14 cellular contexts compared by ENCODE assay signal in the genomic region with DNA sequence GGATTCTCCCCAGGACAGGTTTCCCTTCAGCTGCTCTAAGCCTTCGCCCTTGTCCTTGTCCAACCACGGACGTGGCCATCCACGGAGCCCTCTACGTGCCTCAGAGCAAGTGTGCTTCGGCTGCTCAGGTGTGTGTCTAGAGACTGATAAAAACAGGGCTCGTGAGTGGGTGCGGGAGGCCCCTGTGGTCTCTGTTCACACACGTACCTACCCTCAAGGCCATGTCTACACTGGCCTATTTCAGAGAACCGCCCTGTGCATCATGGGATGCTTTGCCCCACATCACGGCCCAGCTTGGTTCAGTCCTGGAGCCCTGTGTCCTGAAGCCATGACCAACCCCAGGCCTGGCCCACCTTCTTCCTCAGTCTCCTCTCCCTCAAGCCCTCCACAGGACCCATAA. TPM values are rescaled to one million over a fixed set of nuclear protein-coding genes. Genes with fewer than 3 reads are reported as not detected.
DNase-seq lines count a peak whose midpoint lies in the region; ATAC-seq and TF ChIP-seq lines count a peak whose summit lies in the region.
"Had no signal": no experiment of that assay in that cellular context is flagged by ENCODE, and none has a peak within 500 bp of the region (broad histone marks: within the 10 kb centered on the region; RNA-seq: fewer than 3 reads in every experiment).

No MANE protein-coding gene starts in this region.

- H3K27ac ChIP-seq in CD4-positive, alpha-beta memory T cell (ENCODE audit: low read depth, low read length), result peak overlapping the region; percentile 15
- H3K27ac ChIP-seq in IMR-90 (ENCODE audit: insufficient read depth, low read length), result no peak overlapping the region; the same call in 1 of the 2 replicates
- H3K27ac ChIP-seq: parathyroid adenoma, RWPE1, suprapubic skin had no signal

- peak overlapping the region; percentile 74 for H2AFZ ChIP-seq in IMR-90 (replicated peaks; ENCODE audit: low read length, poor library complexity)
- H2AFZ ChIP-seq: parathyroid adenoma had no signal

- peak overlapping the region; percentile 63 for H2AK9ac ChIP-seq in IMR-90 (replicated peaks; ENCODE audit: low read depth, low read length, poor library complexity)

- peak overlapping the region; percentile 96 for H2AK5ac ChIP-seq in IMR-90 (ENCODE audit: low read depth, low read length)

- BruUV-seq in IMR-90 (replicated peaks; lab: Mats Ljungman, UMichigan), result no TSS peak

- H3K9me3 ChIP-seq in CD4-positive, alpha-beta memory T cell (ENCODE audit: control insufficient read depth in 1 of 2, low read length in 2 of 2), result no peaks in the 10 kb centered on the region
- H3K9me3 ChIP-seq in IMR-90 (ENCODE audit: control insufficient read depth, insufficient read depth, low read length), result no peaks in the 10 kb centered on the region
- H3K9me3 ChIP-seq: MG63, suprapubic skin had no signal

- peak overlapping the region; percentile 96 for H2BK120ac ChIP-seq in IMR-90 (ENCODE audit: low read depth, low read length)

- in situ Hi-C loops in IMR-90 (cut with MboI; ENCODE audit: low sequenced_read_pairs), result no loop called here

- peak overlapping the region; percentile 66; the same call in 1 of the 2 replicates for H4K5ac ChIP-seq in IMR-90 (ENCODE audit: low read depth, low read length)

- dilution Hi-C loops in IMR-90 (cut with HindIII; ENCODE audit: low sequenced_read_pairs, unreplicated experiment), result no loop called here

- H3K23ac ChIP-seq in IMR-90 (ENCODE audit: low read depth, low read length), result peak overlapping the region; percentile 83

- H3K4ac ChIP-seq in IMR-90 (ENCODE audit: low read depth, low read length), result peak overlapping the region; percentile 91

- no peaks in the 10 kb centered on the region for H3K9me3 Mint-ChIP-seq in CD4-positive, alpha-beta memory T cell
- H3K9me3 Mint-ChIP-seq in activated T-helper 2 cell treated with anti-CD3 and anti-CD28 coated beads, Interferon-gamma antibody, Interleukin-2, Interleukin-4, amounts not matched to agents 10 μg/mL and 5 μg/mL and 100 μg/mL, durations not matched to agents 14 hours and 24 hours and 36 hours, result no peaks in the 10 kb centered on the region
- H3K9me3 Mint-ChIP-seq in natural killer cell treated with Interleukin-12 subunit alpha and Interleukin-12 subunit beta and Interleukin-15 and Interleukin-18, amount 100 ng/mL, for 72 hours, result peaks cover 2% of the 10 kb centered on the region

- no peak for TF ChIP-seq POLR2A in IMR-90 (IDR thresholded peaks at IDR 0.05; ENCODE audit: low read depth, low read length)

- no peak overlapping the region for H3K4me2 ChIP-seq in IMR-90 (ENCODE audit: low read depth, low read length)

- no peak for TF ChIP-seq CTCF in IMR-90 (conservative IDR thresholded peaks at IDR 0.05; ENCODE audit: low read depth, low read length)

- H2BK20ac ChIP-seq in IMR-90 (ENCODE audit: low read depth, low read length), result peak overlapping the region; percentile 98

- peak overlapping the region; percentile 96 for H3K14ac ChIP-seq in IMR-90 (replicated peaks; ENCODE audit: low read depth, low read length)

- H3K27me3 ChIP-seq in CD4-positive, alpha-beta memory T cell (ENCODE audit: insufficient read depth, low read length), result no peaks in the 10 kb centered on the region
- H3K27me3 ChIP-seq in IMR-90 (ENCODE audit: control insufficient read depth, insufficient read depth, low read length), result no peaks in the 10 kb centered on the region; the same call in 1 of the 2 replicates
- H3K27me3 ChIP-seq: MG63, suprapubic skin had no signal

- intact Hi-C loops in CD4-positive, alpha-beta memory T cell (cut with micrococcal nuclease), result loop anchor here (1.0 to 2.0 kb wide), 4 partner anchors 11 to 82 kb away; no protein-coding TSS in a partner anchor
- intact Hi-C loops in IMR-90 (cut with micrococcal nuclease), result no loop called here
- intact Hi-C loops in activated T-helper 2 cell treated with anti-CD3 and anti-CD28 coated beads, Interferon-gamma antibody, Interleukin-2, Interleukin-4, amounts not matched to agents 10 μg/mL and 5 μg/mL and 100 μg/mL, durations not matched to agents 14 hours and 24 hours and 36 hours (cut with micrococcal nuclease), result loop anchor here (1.0 to 10.0 kb wide), 7 partner anchors 11 to 280 kb away; a partner anchor contains a TSS

- peaks cover 0 to 16% of the 10 kb centered on the region in 2 experiments; a peak in 3 of 4 replicates for H3K79me1 ChIP-seq in IMR-90 (ENCODE audit: low read depth in 1 of 2, low read length in 2 of 2)

- H2BK5ac ChIP-seq in IMR-90 (ENCODE audit: low read depth, low read length, poor library complexity, severe bottlenecking), result peak overlapping the region; percentile 81

- H2BK15ac ChIP-seq in IMR-90 (ENCODE audit: low read depth, low read length), result peak overlapping the region; percentile 71; the same call in 2 of the 3 replicates

- H3K9ac ChIP-seq in IMR-90 (ENCODE audit: low read depth, low read length), result no peak overlapping the region
- H3K9ac ChIP-seq: parathyroid adenoma had no signal

- ATAC-seq in IMR-90 (ENCODE audit: low read depth) (no peak), GM21423 (IDR thresholded peaks at IDR 0.05; ENCODE audit: unreplicated experiment) (no peak), HG03139 (IDR thresholded peaks at IDR 0.05; ENCODE audit: unreplicated experiment) (no peak)
- ATAC-seq in natural killer cell treated with Interleukin-12 subunit alpha and Interleukin-12 subunit beta and Interleukin-15 and Interleukin-18, amount 100 ng/mL, for 72 hours, result no peak

- POLR2A ChIA-PET in CD4-positive, alpha-beta memory T cell (lab: Charles Lee; ENCODE audit: partially characterized antibody), result interaction anchor here (1.0 to 2.8 kb wide), 4 partner anchors 10 to 80 kb away, joined by 3 to 17 read pairs (median 6); a partner anchor contains a TSS
- POLR2A ChIA-PET in IMR-90 (lab: Charles Lee; ENCODE audit: unreplicated experiment), result no interaction called here

- H4K20me1 ChIP-seq in IMR-90 (ENCODE audit: insufficient read depth, low read length), result no peaks in the 10 kb centered on the region

- peak overlapping the region; percentile 48; the same call in 1 of the 2 replicates for H3K18ac ChIP-seq in IMR-90 (ENCODE audit: low read depth, low read length)

- peak overlapping the region; percentile 94 for H4K91ac ChIP-seq in IMR-90 (ENCODE audit: insufficient read depth, low read depth, low read length)

- peaks cover 0 to 5% of the 10 kb centered on the region in 2 donors for H3K36me3 Mint-ChIP-seq in CD4-positive, alpha-beta memory T cell
- H3K36me3 Mint-ChIP-seq in activated T-helper 2 cell treated with anti-CD3 and anti-CD28 coated beads, Interferon-gamma antibody, Interleukin-2, Interleukin-4, amounts not matched to agents 10 μg/mL and 5 μg/mL and 100 μg/mL, durations not matched to agents 14 hours and 24 hours and 36 hours (ENCODE audit: low read depth), result peaks cover 84% of the 10 kb centered on the region
- H3K36me3 Mint-ChIP-seq in natural killer cell treated with Interleukin-12 subunit alpha and Interleukin-12 subunit beta and Interleukin-15 and Interleukin-18, amount 100 ng/mL, for 72 hours, result peaks cover 15% of the 10 kb centered on the region

- H3K56ac ChIP-seq in IMR-90 (ENCODE audit: extremely low read depth, insufficient read depth, low read length), result peak overlapping the region; percentile 44; the same call in 1 of the 2 replicates

- peak overlapping the region in 7 of 8 donors; percentile 17 to 79 (median 67) for H3K4me3 Mint-ChIP-seq in CD4-positive, alpha-beta memory T cell
- peak overlapping the region; percentile 78 for H3K4me3 Mint-ChIP-seq in activated T-helper 2 cell treated with anti-CD3 and anti-CD28 coated beads, Interferon-gamma antibody, Interleukin-2, Interleukin-4, amounts not matched to agents 10 μg/mL and 5 μg/mL and 100 μg/mL, durations not matched to agents 14 hours and 24 hours and 36 hours (ENCODE audit: low read depth)
- H3K4me3 Mint-ChIP-seq in natural killer cell treated with Interleukin-12 subunit alpha and Interleukin-12 subunit beta and Interleukin-15 and Interleukin-18, amount 100 ng/mL, for 72 hours, result peak overlapping the region; percentile 87

- no peak overlapping the region for H3K4me3 ChIP-seq in CD4-positive, alpha-beta memory T cell (ENCODE audit: low read length in 2 of 2)
- H3K4me3 ChIP-seq in IMR-90 (ENCODE audit: insufficient read depth, low read depth, low read length), result no peak overlapping the region
- H3K4me3 ChIP-seq: MG63, suprapubic skin had no signal

- CTCF ChIA-PET in CD4-positive, alpha-beta memory T cell (lab: Charles Lee; ENCODE audit: partially characterized antibody), result interaction anchor here (1.0 to 4.4 kb wide), 5 partner anchors 9 to 82 kb away, joined by 3 to 35 read pairs (median 4); no protein-coding TSS in a partner anchor
- CTCF ChIA-PET in IMR-90 (lab: Yijun Ruan, JAX), result no interaction called here

- no peak for TF ChIP-seq RAD21 in IMR-90 (IDR thresholded peaks at IDR 0.05; ENCODE audit: low read length)

- no peaks in the 10 kb centered on the region for H3K36me3 ChIP-seq in CD4-positive, alpha-beta memory T cell (ENCODE audit: insufficient read depth, low read length)
- H3K36me3 ChIP-seq in IMR-90 (ENCODE audit: control insufficient read depth, insufficient read depth, low read length), result no peaks in the 10 kb centered on the region
- H3K36me3 ChIP-seq: MG63, suprapubic skin had no signal

- H4K8ac ChIP-seq in IMR-90 (ENCODE audit: low read depth in 2 of 2, low read length in 2 of 2), result peak overlapping the region; percentile 30 to 89

- DNase-seq in CD4-positive, alpha-beta memory T cell, result no peak
- DNase-seq in IMR-90 (no peak), H4 (ENCODE audit: low spot score) (no peak)
- no peak for DNase-seq in activated T-helper 2 cell treated with anti-CD3 and anti-CD28 coated beads, Interferon-gamma antibody, Interleukin-2, Interleukin-4, amounts not matched to agents 10 μg/mL and 5 μg/mL and 100 μg/mL, durations not matched to agents 14 hours and 24 hours and 36 hours (ENCODE audit: low spot score)
- no peak for DNase-seq in natural killer cell treated with Interleukin-12 subunit alpha and Interleukin-12 subunit beta and Interleukin-15 and Interleukin-18, amount 100 ng/mL, for 72 hours (ENCODE audit: low spot score)
- DNase-seq: erythroblast, MG63, NCI-H2029, T1000 had no signal

- WGBS in IMR-90 (ENCODE audit: extremely low coverage in 2 of 2, insufficient read length in 1 of 2), 2 experiments, result 100% methylated on average over 5 of the region's 11 CpGs; no CpG with 5 or more reads in 1 of the 2 experiments

- peak overlapping the region; percentile 83 to 94 (median 93) for H3K27ac Mint-ChIP-seq in CD4-positive, alpha-beta memory T cell
- H3K27ac Mint-ChIP-seq in activated T-helper 2 cell treated with anti-CD3 and anti-CD28 coated beads, Interferon-gamma antibody, Interleukin-2, Interleukin-4, amounts not matched to agents 10 μg/mL and 5 μg/mL and 100 μg/mL, durations not matched to agents 14 hours and 24 hours and 36 hours, result peak overlapping the region; percentile 95
- peak overlapping the region; percentile 94 to 95 for H3K27ac Mint-ChIP-seq in natural killer cell treated with Interleukin-12 subunit alpha and Interleukin-12 subunit beta and Interleukin-15 and Interleukin-18, amount 100 ng/mL, for 72 hours

- H3K4me1 Mint-ChIP-seq in CD4-positive, alpha-beta memory T cell, result peaks cover 27 to 70% (median 53%) of the 10 kb centered on the region in 4 donors
- peaks cover 79% of the 10 kb centered on the region for H3K4me1 Mint-ChIP-seq in activated T-helper 2 cell treated with anti-CD3 and anti-CD28 coated beads, Interferon-gamma antibody, Interleukin-2, Interleukin-4, amounts not matched to agents 10 μg/mL and 5 μg/mL and 100 μg/mL, durations not matched to agents 14 hours and 24 hours and 36 hours (ENCODE audit: low read depth)
- peaks cover 72 to 74% of the 10 kb centered on the region in 2 donors for H3K4me1 Mint-ChIP-seq in natural killer cell treated with Interleukin-12 subunit alpha and Interleukin-12 subunit beta and Interleukin-15 and Interleukin-18, amount 100 ng/mL, for 72 hours (ENCODE audit: low read depth in 2 of 2)

- H3K27me3 Mint-ChIP-seq in CD4-positive, alpha-beta memory T cell, result no peaks in the 10 kb centered on the region
- H3K27me3 Mint-ChIP-seq in activated T-helper 2 cell treated with anti-CD3 and anti-CD28 coated beads, Interferon-gamma antibody, Interleukin-2, Interleukin-4, amounts not matched to agents 10 μg/mL and 5 μg/mL and 100 μg/mL, durations not matched to agents 14 hours and 24 hours and 36 hours (ENCODE audit: low read depth), result no peaks in the 10 kb centered on the region
- H3K27me3 Mint-ChIP-seq in natural killer cell treated with Interleukin-12 subunit alpha and Interleukin-12 subunit beta and Interleukin-15 and Interleukin-18, amount 100 ng/mL, for 72 hours, result no peaks in the 10 kb centered on the region

- peaks cover 58% of the 10 kb centered on the region for H3K4me1 ChIP-seq in CD4-positive, alpha-beta memory T cell (ENCODE audit: insufficient read depth, low read length)
- peaks cover 30% of the 10 kb centered on the region for H3K4me1 ChIP-seq in IMR-90 (ENCODE audit: control insufficient read depth, insufficient read depth, low read length)
- H3K4me1 ChIP-seq: parathyroid adenoma, suprapubic skin had no signal

- peaks cover 30% of the 10 kb centered on the region for H3K9me1 ChIP-seq in IMR-90 (ENCODE audit: insufficient read depth, low read length)

RNA-seq across cellular contexts. Expression of a gene that starts 24.6 kb away (rescaled TPM):
- total RNA-seq in CD4-positive, alpha-beta memory T cell, result 100 to 1,000 TPM; 105 to 112 TPM
- 10 to 100 TPM; 12.5 to 50.8 TPM for polyA plus RNA-seq in CD4-positive, alpha-beta memory T cell
- total RNA-seq in IMR-90 (2012; rRNA removed), result not detected in 2 replicates
- 0.07 TPM in 2 replicates for polyA plus RNA-seq in IMR-90 (2012; rRNA removed)
- polyA plus RNA-seq in IMR-90 (2012; cell fraction: cytosol; rRNA removed), result 0.01 and 0.04 TPM in 2 replicates
- polyA plus RNA-seq in IMR-90 (2012; cell fraction: nucleus; rRNA removed; ENCODE audit: low replicate concordance), result 0.02 TPM in 1 of 2 replicates, not detected in the other
- 129 and 135 TPM in 2 replicates for total RNA-seq in activated T-helper 2 cell treated with anti-CD3 and anti-CD28 coated beads, Interferon-gamma antibody, Interleukin-2, Interleukin-4, amounts not matched to agents 10 μg/mL and 5 μg/mL and 100 μg/mL, durations not matched to agents 14 hours and 24 hours and 36 hours
- total RNA-seq in natural killer cell treated with Interleukin-12 subunit alpha and Interleukin-12 subunit beta and Interleukin-15 and Interleukin-18, amount 100 ng/mL, for 72 hours, result 100 to 1,000 TPM; 177 to 186 TPM
- 2.9 and 4.7 TPM in 2 replicates for total RNA-seq in H4 (2014; rRNA removed; shearing (Covaris generic))

Comparison
In these comparisons a context has a peak if more than half of its experiments do, and no peak if none do; other contexts are left out.
1. RNA of a gene that starts 24.6 kb away (total RNA-seq): 177 to 186 TPM in natural killer cell treated with Interleukin-12 subunit alpha and Interleukin-12 subunit beta and Interleukin-15 and Interleukin-18, amount 100 ng/mL, for 72 hours, 129 to 135 TPM in activated T-helper 2 cell treated with anti-CD3 and anti-CD28 coated beads, Interferon-gamma antibody, Interleukin-2, Interleukin-4, amounts not matched to agents 10 μg/mL and 5 μg/mL and 100 μg/mL, durations not matched to agents 14 hours and 24 hours and 36 hours and 105 to 112 TPM in CD4-positive, alpha-beta memory T cell; 2.9 to 4.7 TPM in H4 and not detected in IMR-90; every median in the first group is over 10 times any median in the second.
2. Peak in every context shown above with its lines, with median percentiles within 50 percentile points of each other: H3K27ac Mint-ChIP-seq and H3K4me3 Mint-ChIP-seq.